8 cellular contexts compared by ENCODE assay signal in genomic region chr1:11262171-11263049, GRCh38. TPM values are rescaled to one million over a fixed set of nuclear protein-coding genes. Genes with fewer than 3 reads are reported as not detected.
A peak's percentile ranks its signal among the peaks of the same experiment; 100 is the strongest.
DNase-seq lines count a peak whose midpoint lies in the region; ATAC-seq, FAIRE-seq and TF ChIP-seq lines count a peak whose summit lies in the region.

MTOR (minus strand) TSS chr1:11262551; CDS start chr1:11259409, 3,142 bp downstream.

- H3K36me3 ChIP-seq in right atrium auricular region, result peaks cover 23% of the 10 kb centered on the region
- peaks cover 5 to 28% of the 10 kb centered on the region in 2 donors for H3K36me3 ChIP-seq in psoas muscle (ENCODE audit: insufficient read depth in 1 of 2, low read depth in 1 of 2)

- FAIRE-seq in urothelium cell line (lab: Jason Lieb, UNC), result peak; percentile 94

- DNase-seq in NCI-H187 treated with DMSO at 0.1 percent for 48 hours (lab: John Stamatoyannopoulos, UW) (peak; percentile 98), anterior cingulate cortex (lab: John Stamatoyannopoulos, UW) (peak; percentile 75 to 100 (median 98)), right atrium auricular region (ENCODE audit: low spot score) (peak; percentile 100), psoas muscle (peak; percentile 98), urothelium cell line (ENCODE audit: low spot score) (peak; percentile 99)

- H3K4me3 ChIP-seq in right atrium auricular region, result peak within 1 kb of the TSS; percentile 96 to 100
- H3K4me3 ChIP-seq in psoas muscle, result peak within 1 kb of the TSS; percentile 100

- H3K27me3 ChIP-seq in right atrium auricular region (no peaks in the 10 kb centered on the region), psoas muscle (ENCODE audit: insufficient read depth in 3 of 3, low read length in 2 of 3) (no peaks in the 10 kb centered on the region)

- H3K4me1 ChIP-seq in right atrium auricular region, result peaks cover 0 to 19% of the 10 kb centered on the region in 2 donors
- peaks cover 10% of the 10 kb centered on the region for H3K4me1 ChIP-seq in psoas muscle

- WGBS in psoas muscle, 3 donors, result 0% methylated on average over 59 to 60 of the region's 60 CpGs

- H3K9me3 ChIP-seq in right atrium auricular region, result no peaks in the 10 kb centered on the region
- H3K9me3 ChIP-seq in psoas muscle, result no peaks in the 10 kb centered on the region

- intact Hi-C loops in T-helper 2 cell treated with Interferon-gamma antibody and Interleukin-4, amounts not matched to agents 100 ng/mL and 5 ng/mL, for 36 hours (cut with micrococcal nuclease), result loop anchor here (1.0 to 5.0 kb wide), 3 partner anchors 11 to 545 kb away; partner anchors contain the start of genes CLCN6, MTHFR and UBIAD1
- intact Hi-C loops in psoas muscle (cut with DNase I), result no loop called here

- TF ChIP-seq CTCF in right atrium auricular region (IDR thresholded peaks at IDR 0.05), result no peak
- peak; percentile 21 for TF ChIP-seq CTCF in psoas muscle (IDR thresholded peaks at IDR 0.05)

- ATAC-seq in GM18499 (IDR thresholded peaks at IDR 0.05; ENCODE audit: insufficient read depth, unreplicated experiment), result peak; percentile 93
- ATAC-seq in HG02943 (IDR thresholded peaks at IDR 0.05; ENCODE audit: low read depth, unreplicated experiment), result peak; percentile 96
- ATAC-seq in psoas muscle, result peak; percentile 99 to 100 (median 99)

- H3K27ac ChIP-seq in right atrium auricular region, result peak within 1 kb of the TSS; percentile 85 to 88
- peak within 1 kb of the TSS; percentile 92 for H3K27ac ChIP-seq in psoas muscle

RNA-seq across cellular contexts. Expression of gene MTOR, which starts in this region (rescaled TPM):
- 48.3 and 49.9 TPM in 2 replicates for total RNA-seq in T-helper 2 cell treated with Interferon-gamma antibody and Interleukin-4, amounts not matched to agents 100 ng/mL and 5 ng/mL, for 36 hours
- total RNA-seq in right atrium auricular region (10 to 100 TPM; 28.1 to 36.0 TPM), psoas muscle (10 to 100 TPM; 35.0 to 50.8 (median 47.1) TPM)
- 10 to 100 TPM; 24.0 to 44.0 (median 33.7) TPM for polyA plus RNA-seq in psoas muscle

Comparison
In these comparisons a context has a peak if more than half of its experiments do, and no peak if none do; other contexts are left out.
1. Peak in every context shown above with its lines: DNase-seq, ATAC-seq, H3K4me3 ChIP-seq and H3K27ac ChIP-seq.